In genomic region chr10:110871236-110872084, GRCh38 we compare ENCODE assay signal across 8 cellular contexts. TPM values are rescaled to one million over a fixed set of nuclear protein-coding genes. Genes with fewer than 3 reads are reported as not detected.
DNase-seq lines count a peak whose midpoint lies in the region; ATAC-seq and TF ChIP-seq lines count a peak whose summit lies in the region.

Gene PDCD4 (plus strand): TSS chr10:110871928. CDS start chr10:110876028, 4,100 bp downstream.

- DNase-seq in Ammon's horn (ENCODE audit: low spot score) (peak; percentile 99), GM19238 (ENCODE audit: insufficient read length, low spot score) (peak; percentile 49), NCI-H524 treated with DMSO at 0.1 percent for 48 hours (lab: John Stamatoyannopoulos, UW) (peak; percentile 45), colonic mucosa (peak; percentile 100)
- peak; percentile 99 for DNase-seq in activated CD4-positive, alpha-beta T cell treated with anti-CD3 and anti-CD28 coated beads, Interleukin-2, amount 10 ng/mL, durations not matched to agents 24 days and 14 days
- DNase-seq in stimulated activated CD4-positive, alpha-beta T cell treated with anti-CD3 and anti-CD28 coated beads, Interleukin-1b, Interleukin-23, amount 100 ng/mL, for 4 hours (ENCODE audit: low read depth in 2 of 2) = peak; percentile 89 to 93

- no peaks in the 10 kb centered on the region for H3K27me3 Mint-ChIP-seq in activated CD4-positive, alpha-beta T cell treated with anti-CD3 and anti-CD28 coated beads, Interleukin-2, amount 10 ng/mL, durations not matched to agents 24 days and 14 days

- ATAC-seq in HG03457 (IDR thresholded peaks at IDR 0.05; ENCODE audit: unreplicated experiment) = peak; percentile 74

- H3K9me3 Mint-ChIP-seq in activated CD4-positive, alpha-beta T cell treated with anti-CD3 and anti-CD28 coated beads, Interleukin-2, amount 10 ng/mL, durations not matched to agents 24 days and 14 days = no peaks in the 10 kb centered on the region

- H3K27ac Mint-ChIP-seq in activated CD4-positive, alpha-beta T cell treated with anti-CD3 and anti-CD28 coated beads, Interleukin-2, amount 10 ng/mL, durations not matched to agents 24 days and 14 days = peak within 1 kb of the TSS; percentile 95

- intact Hi-C loops in activated CD4-positive, alpha-beta T cell treated with anti-CD3 and anti-CD28 coated beads, Interleukin-2, amount 10 ng/mL, durations not matched to agents 24 days and 14 days (cut with micrococcal nuclease) = loop anchor here (1.0 kb wide), 3 partner anchors 7 to 48 kb away; partner anchors contain the start of genes BBIP1 and SHOC2
- intact Hi-C loops in colonic mucosa (cut with DNase I) = no loop called here

- peak within 1 kb of the TSS; percentile 99 for H3K27ac ChIP-seq in colonic mucosa
- H3K27ac ChIP-seq in layer of hippocampus (ENCODE audit: low read depth, low read length) = peak within 1 kb of the TSS; percentile 95

- peak within 1 kb of the TSS; percentile 88 for H3K4me3 Mint-ChIP-seq in activated CD4-positive, alpha-beta T cell treated with anti-CD3 and anti-CD28 coated beads, Interleukin-2, amount 10 ng/mL, durations not matched to agents 24 days and 14 days

- peaks cover 6% of the 10 kb centered on the region for H3K36me3 Mint-ChIP-seq in activated CD4-positive, alpha-beta T cell treated with anti-CD3 and anti-CD28 coated beads, Interleukin-2, amount 10 ng/mL, durations not matched to agents 24 days and 14 days (ENCODE audit: low read depth)

- TF ChIP-seq CTCF in colonic mucosa (IDR thresholded peaks at IDR 0.05) = no peak

- H3K9ac ChIP-seq in colonic mucosa (ENCODE audit: low read depth in 2 of 2, low read length in 2 of 2) = peak within 1 kb of the TSS; percentile 86 to 96

- peak within 1 kb of the TSS; percentile 93 for H3K4me3 ChIP-seq in colonic mucosa

- no peaks in the 10 kb centered on the region for H3K36me3 ChIP-seq in colonic mucosa

- no peaks in the 10 kb centered on the region for H3K9me3 ChIP-seq in colonic mucosa

- no peaks in the 10 kb centered on the region for H3K27me3 ChIP-seq in colonic mucosa
- no peaks in the 10 kb centered on the region for H3K27me3 ChIP-seq in layer of hippocampus (ENCODE audit: control insufficient read depth, insufficient read depth, low read length)

- H3K4me1 Mint-ChIP-seq in activated CD4-positive, alpha-beta T cell treated with anti-CD3 and anti-CD28 coated beads, Interleukin-2, amount 10 ng/mL, durations not matched to agents 24 days and 14 days = peaks cover 55% of the 10 kb centered on the region

- H3K4me1 ChIP-seq in colonic mucosa = no peaks in the 10 kb centered on the region

RNA-seq across cellular contexts. Expression of gene PDCD4, which starts in this region (rescaled TPM):
- total RNA-seq in activated CD4-positive, alpha-beta T cell treated with anti-CD3 and anti-CD28 coated beads, Interleukin-2, amount 10 ng/mL, durations not matched to agents 24 days and 14 days = 45.2 and 53.6 TPM in 2 replicates
- total RNA-seq in colonic mucosa = 100 to 1,000 TPM; 397 to 463 TPM

Comparison
In these comparisons a context has a peak if more than half of its experiments do, and no peak if none do; other contexts are left out.
1. Peak in every context shown above with its lines: DNase-seq, ATAC-seq, H3K4me3 ChIP-seq and H3K27ac ChIP-seq.
2. DNase-seq: peak in every context shown above with its lines; median percentile 100 in colonic mucosa; 99 in Ammon's horn; 99 in activated CD4-positive, alpha-beta T cell treated with anti-CD3 and anti-CD28 coated beads, Interleukin-2, amount 10 ng/mL, durations not matched to agents 24 days and 14 days; 91 in stimulated activated CD4-positive, alpha-beta T cell treated with anti-CD3 and anti-CD28 coated beads, Interleukin-1b, Interleukin-23, amount 100 ng/mL, for 4 hours; 49 in GM19238; 45 in NCI-H524 treated with DMSO at 0.1 percent for 48 hours.